In the genomic region with DNA sequence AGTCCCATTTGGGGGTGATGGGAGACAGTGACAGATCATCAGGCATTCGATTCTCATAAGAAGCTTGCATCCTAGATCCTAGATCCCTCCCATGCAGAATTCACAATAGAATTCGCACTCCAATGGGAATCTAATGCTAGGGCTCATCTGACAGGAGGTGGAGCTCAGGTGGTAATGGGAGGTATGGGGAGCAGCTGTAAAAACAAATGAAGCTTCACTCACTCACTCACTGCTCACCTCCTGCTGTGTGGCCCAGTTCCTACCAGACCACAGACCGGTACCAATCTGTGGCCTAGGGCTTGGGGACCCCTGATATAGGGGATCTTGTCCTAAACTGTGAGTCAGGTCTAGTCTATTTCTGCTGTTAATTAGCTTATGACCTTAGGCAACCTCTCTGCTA, we compare ENCODE assay signal across 1 cellular context.
TF ChIP-seq lines count a peak whose summit lies in the region.

No MANE protein-coding gene starts in this region.

TF ChIP-seq in GM23338, 12 proteins besides CTCF, POLR2A, EP300 and RAD21 (continued from another document):
- TF ChIP-seq ZNF462 (CRISPR knock-in tag; IDR thresholded peaks at IDR 0.05) (no peak), EZH2 (IDR thresholded peaks at IDR 0.05; ENCODE audit: low read depth, unreplicated experiment) (no peak), ZNF331 (CRISPR knock-in tag; IDR thresholded peaks at IDR 0.05; ENCODE audit: low read depth) (no peak), STAT1 (IDR thresholded peaks at IDR 0.05; ENCODE audit: unreplicated experiment) (no peak)
- TF ChIP-seq, protein P1, sequence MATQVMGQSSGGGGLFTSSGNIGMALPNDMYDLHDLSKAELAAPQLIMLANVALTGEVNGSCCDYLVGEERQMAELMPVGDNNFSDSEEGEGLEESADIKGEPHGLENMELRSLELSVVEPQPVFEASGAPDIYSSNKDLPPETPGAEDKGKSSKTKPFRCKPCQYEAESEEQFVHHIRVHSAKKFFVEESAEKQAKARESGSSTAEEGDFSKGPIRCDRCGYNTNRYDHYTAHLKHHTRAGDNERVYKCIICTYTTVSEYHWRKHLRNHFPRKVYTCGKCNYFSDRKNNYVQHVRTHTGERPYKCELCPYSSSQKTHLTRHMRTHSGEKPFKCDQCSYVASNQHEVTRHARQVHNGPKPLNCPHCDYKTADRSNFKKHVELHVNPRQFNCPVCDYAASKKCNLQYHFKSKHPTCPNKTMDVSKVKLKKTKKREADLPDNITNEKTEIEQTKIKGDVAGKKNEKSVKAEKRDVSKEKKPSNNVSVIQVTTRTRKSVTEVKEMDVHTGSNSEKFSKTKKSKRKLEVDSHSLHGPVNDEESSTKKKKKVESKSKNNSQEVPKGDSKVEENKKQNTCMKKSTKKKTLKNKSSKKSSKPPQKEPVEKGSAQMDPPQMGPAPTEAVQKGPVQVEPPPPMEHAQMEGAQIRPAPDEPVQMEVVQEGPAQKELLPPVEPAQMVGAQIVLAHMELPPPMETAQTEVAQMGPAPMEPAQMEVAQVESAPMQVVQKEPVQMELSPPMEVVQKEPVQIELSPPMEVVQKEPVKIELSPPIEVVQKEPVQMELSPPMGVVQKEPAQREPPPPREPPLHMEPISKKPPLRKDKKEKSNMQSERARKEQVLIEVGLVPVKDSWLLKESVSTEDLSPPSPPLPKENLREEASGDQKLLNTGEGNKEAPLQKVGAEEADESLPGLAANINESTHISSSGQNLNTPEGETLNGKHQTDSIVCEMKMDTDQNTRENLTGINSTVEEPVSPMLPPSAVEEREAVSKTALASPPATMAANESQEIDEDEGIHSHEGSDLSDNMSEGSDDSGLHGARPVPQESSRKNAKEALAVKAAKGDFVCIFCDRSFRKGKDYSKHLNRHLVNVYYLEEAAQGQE (IDR thresholded peaks at IDR 0.05; ENCODE audit: unreplicated experiment), result no peak
TF ChIP-seq in GM23338: peak in this region for 0.
